ENCODE assay signal across 1 cellular context in the genomic region with DNA sequence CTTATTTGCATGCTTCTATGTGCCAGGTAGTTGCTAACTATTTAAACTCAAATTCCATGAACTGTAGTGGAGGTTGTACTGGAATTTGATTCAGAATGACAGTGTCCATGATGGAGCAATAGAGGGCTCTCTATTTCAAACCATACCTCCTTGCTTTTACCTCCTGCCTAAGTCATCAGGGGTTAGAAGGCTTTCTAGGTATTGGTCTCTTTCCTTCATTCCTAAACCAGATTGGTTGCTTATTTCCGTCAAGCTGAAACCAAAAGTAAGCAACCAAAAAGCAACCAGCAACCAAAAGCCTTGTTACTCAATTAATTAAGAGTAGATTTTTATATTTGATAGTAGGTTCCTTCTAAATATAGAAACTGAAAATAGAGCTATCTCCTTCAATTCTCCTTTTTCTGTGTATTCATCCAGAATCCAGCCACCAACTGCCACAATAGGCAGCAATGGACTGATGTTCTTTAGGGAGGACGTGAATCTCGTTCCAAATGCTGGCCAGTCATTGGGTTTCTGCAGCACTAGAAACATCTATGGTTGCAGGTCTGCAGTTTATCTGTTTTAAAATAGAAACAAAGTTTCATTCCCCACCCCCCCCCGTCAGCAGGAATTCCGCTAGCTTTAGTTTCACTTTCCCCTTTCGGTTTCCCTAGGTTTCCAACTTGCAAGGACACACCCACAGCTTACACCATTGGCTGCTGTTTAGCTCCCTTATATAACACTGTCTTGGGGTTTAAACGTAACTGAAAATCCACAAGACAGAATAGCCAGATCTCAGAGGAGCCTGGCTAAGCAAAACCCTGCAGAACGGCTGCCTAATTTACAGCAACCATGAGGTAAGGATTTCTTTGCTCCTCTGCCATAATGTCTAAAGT.
TF ChIP-seq lines count a peak whose summit lies in the region.

A gene with protein sequence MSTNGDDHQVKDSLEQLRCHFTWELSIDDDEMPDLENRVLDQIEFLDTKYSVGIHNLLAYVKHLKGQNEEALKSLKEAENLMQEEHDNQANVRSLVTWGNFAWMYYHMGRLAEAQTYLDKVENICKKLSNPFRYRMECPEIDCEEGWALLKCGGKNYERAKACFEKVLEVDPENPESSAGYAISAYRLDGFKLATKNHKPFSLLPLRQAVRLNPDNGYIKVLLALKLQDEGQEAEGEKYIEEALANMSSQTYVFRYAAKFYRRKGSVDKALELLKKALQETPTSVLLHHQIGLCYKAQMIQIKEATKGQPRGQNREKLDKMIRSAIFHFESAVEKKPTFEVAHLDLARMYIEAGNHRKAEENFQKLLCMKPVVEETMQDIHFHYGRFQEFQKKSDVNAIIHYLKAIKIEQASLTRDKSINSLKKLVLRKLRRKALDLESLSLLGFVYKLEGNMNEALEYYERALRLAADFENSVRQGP (plus strand): TSS at position 742 of the 875 bp plus-strand sequence. CDS start 90 bp downstream, at position 832.

TF ChIP-seq in H1, 55 proteins besides CTCF, POLR2A, EP300 and RAD21 (continued from another document):
- no peak for TF ChIP-seq CREB1 (IDR thresholded peaks at IDR 0.05)
